Comparison of ENCODE assay signal across 11 cellular contexts in genomic region chr17:75486951-75487350, GRCh38. TPM values are rescaled to one million over a fixed set of nuclear protein-coding genes. Genes with fewer than 3 reads are reported as not detected.
DNase-seq lines count a peak whose midpoint lies in the region; ATAC-seq and TF ChIP-seq lines count a peak whose summit lies in the region.
"Had no signal": no experiment of that assay in that cellular context is flagged by ENCODE, and none has a peak within 500 bp of the region (broad histone marks: within the 10 kb centered on the region; RNA-seq: fewer than 3 reads in every experiment).

No MANE protein-coding gene starts in this region.

- H3K9me3 Mint-ChIP-seq in activated CD4-positive, alpha-beta T cell treated with anti-CD3 and anti-CD28 coated beads, Interleukin-2, amount 10 ng/mL, durations not matched to agents 24 days and 14 days, result no peaks in the 10 kb centered on the region
- no peaks in the 10 kb centered on the region for H3K9me3 Mint-ChIP-seq in stimulated activated memory B cell treated with anti-CD40 and anti-IgM and Interleukin-4, amounts not matched to agents 10 μg/mL and 1 μg/mL and 100 μg/mL, for 72 hours

- intact Hi-C loops in activated CD4-positive, alpha-beta T cell treated with anti-CD3 and anti-CD28 coated beads, Interleukin-2, amount 10 ng/mL, durations not matched to agents 24 days and 14 days (cut with micrococcal nuclease), result loop anchor here (5.0 kb wide), 1 partner anchor 60 kb away; no protein-coding TSS in a partner anchor
- intact Hi-C loops in dorsolateral prefrontal cortex (cut with DNase I), result no loop called here

- peaks cover 10% of the 10 kb centered on the region for H3K4me1 ChIP-seq in OCI-LY3 (ENCODE audit: low read length)

- H3K4me3 ChIP-seq in OCI-LY3 (ENCODE audit: low read length) (no peak overlapping the region), dorsolateral prefrontal cortex (no peak overlapping the region)

- peak overlapping the region; percentile 92 for H3K27ac Mint-ChIP-seq in activated CD4-positive, alpha-beta T cell treated with anti-CD3 and anti-CD28 coated beads, Interleukin-2, amount 10 ng/mL, durations not matched to agents 24 days and 14 days
- H3K27ac Mint-ChIP-seq in stimulated activated memory B cell treated with anti-CD40 and anti-IgM and Interleukin-4, amounts not matched to agents 10 μg/mL and 1 μg/mL and 100 μg/mL, for 72 hours, result peak overlapping the region; percentile 88

- no peak overlapping the region for H2AFZ ChIP-seq in OCI-LY3 (ENCODE audit: low read depth, low read length)

- no peak for ATAC-seq in stimulated activated memory B cell treated with anti-CD40 and anti-IgM and Interleukin-4, amounts not matched to agents 10 μg/mL and 1 μg/mL and 100 μg/mL, for 72 hours
- ATAC-seq in GM18868 (IDR thresholded peaks at IDR 0.05; ENCODE audit: unreplicated experiment), result no peak

- H3K79me2 ChIP-seq in OCI-LY3 (ENCODE audit: low read length), result no peaks in the 10 kb centered on the region

- no peak for TF ChIP-seq CTCF in OCI-LY3 (IDR thresholded peaks at IDR 0.05; ENCODE audit: low read depth, low read length)
- no peak for TF ChIP-seq CTCF in dorsolateral prefrontal cortex (IDR thresholded peaks at IDR 0.05 in 54 of 56, conservative IDR thresholded peaks at IDR 0.05 in 2 of 56; ENCODE audit: low read depth in 1 of 56, partially characterized antibody in 56 of 56)

- H3K36me3 ChIP-seq in OCI-LY3 (replicated peaks; ENCODE audit: low read depth, low read length), result no peaks in the 10 kb centered on the region

- H3K36me3 Mint-ChIP-seq in activated CD4-positive, alpha-beta T cell treated with anti-CD3 and anti-CD28 coated beads, Interleukin-2, amount 10 ng/mL, durations not matched to agents 24 days and 14 days (ENCODE audit: low read depth), result peaks cover 8% of the 10 kb centered on the region
- H3K36me3 Mint-ChIP-seq in stimulated activated memory B cell treated with anti-CD40 and anti-IgM and Interleukin-4, amounts not matched to agents 10 μg/mL and 1 μg/mL and 100 μg/mL, for 72 hours, result peaks cover 27% of the 10 kb centered on the region

- H4K20me1 ChIP-seq in OCI-LY3 (ENCODE audit: insufficient read depth, low read length), result no peaks in the 10 kb centered on the region

- no peak overlapping the region for H3K4me2 ChIP-seq in OCI-LY3 (ENCODE audit: low read length)

- peak overlapping the region; percentile 75 for H3K4me3 Mint-ChIP-seq in activated CD4-positive, alpha-beta T cell treated with anti-CD3 and anti-CD28 coated beads, Interleukin-2, amount 10 ng/mL, durations not matched to agents 24 days and 14 days
- peak overlapping the region; percentile 55 for H3K4me3 Mint-ChIP-seq in stimulated activated memory B cell treated with anti-CD40 and anti-IgM and Interleukin-4, amounts not matched to agents 10 μg/mL and 1 μg/mL and 100 μg/mL, for 72 hours

- H3K9me3 ChIP-seq in OCI-LY3 (ENCODE audit: insufficient read depth, low read length), result no peaks in the 10 kb centered on the region

- H3K9ac ChIP-seq in OCI-LY3 (ENCODE audit: low read length), result no peak overlapping the region

- H3K27ac ChIP-seq in OCI-LY3 (ENCODE audit: low read length), result 0 out of 2 replicates have a peak overlapping the region, but pooled peaks have one; percentile 26
- H3K27ac ChIP-seq in dorsolateral prefrontal cortex, result peak overlapping the region in 46 of 59 donors; percentile 2 to 77 (median 48)

- peaks cover 19% of the 10 kb centered on the region for H3K4me1 Mint-ChIP-seq in activated CD4-positive, alpha-beta T cell treated with anti-CD3 and anti-CD28 coated beads, Interleukin-2, amount 10 ng/mL, durations not matched to agents 24 days and 14 days
- H3K4me1 Mint-ChIP-seq in stimulated activated memory B cell treated with anti-CD40 and anti-IgM and Interleukin-4, amounts not matched to agents 10 μg/mL and 1 μg/mL and 100 μg/mL, for 72 hours, result peaks cover 22% of the 10 kb centered on the region

- no peaks in the 10 kb centered on the region for H3K27me3 ChIP-seq in OCI-LY3 (ENCODE audit: low read depth, low read length)
- H3K27me3 ChIP-seq in dorsolateral prefrontal cortex, result no peaks in the 10 kb centered on the region

- no peak for DNase-seq in activated CD4-positive, alpha-beta T cell treated with anti-CD3 and anti-CD28 coated beads, Interleukin-2, amount 10 ng/mL, durations not matched to agents 24 days and 14 days
- DNase-seq in activated CD4-positive, alpha-beta T cell treated with anti-CD3 and anti-CD28 coated beads for 4 hours, result no peak
- DNase-seq in dorsolateral prefrontal cortex (no peak), iPS-NIHi7 (ENCODE audit: extremely low spot score) (no peak)
- DNase-seq in NK-92 treated with Interleukin-12 subunit alpha and Interleukin-12 subunit beta, amount 100 ng/mL, for 24 hours (lab: John Stamatoyannopoulos, UW), result no peak
- DNase-seq: DMS79 treated with DMSO at 0.1 percent for 48 hours, glutamatergic neuron, NCI-H1930 had no signal

- H3K27me3 Mint-ChIP-seq in activated CD4-positive, alpha-beta T cell treated with anti-CD3 and anti-CD28 coated beads, Interleukin-2, amount 10 ng/mL, durations not matched to agents 24 days and 14 days, result no peaks in the 10 kb centered on the region
- no peaks in the 10 kb centered on the region for H3K27me3 Mint-ChIP-seq in stimulated activated memory B cell treated with anti-CD40 and anti-IgM and Interleukin-4, amounts not matched to agents 10 μg/mL and 1 μg/mL and 100 μg/mL, for 72 hours

RNA-seq across cellular contexts. Expression of gene CASKIN2, which starts 28.4 kb away (rescaled TPM):
- 1.4 and 1.6 TPM in 2 replicates for total RNA-seq in activated CD4-positive, alpha-beta T cell treated with anti-CD3 and anti-CD28 coated beads, Interleukin-2, amount 10 ng/mL, durations not matched to agents 24 days and 14 days
- total RNA-seq in dorsolateral prefrontal cortex, result 10 to 100 TPM; 23.3 to 80.3 (median 41.6) TPM

RNA-seq across cellular contexts. Expression of gene TSEN54, which starts 29.4 kb away (rescaled TPM):
- total RNA-seq in activated CD4-positive, alpha-beta T cell treated with anti-CD3 and anti-CD28 coated beads, Interleukin-2, amount 10 ng/mL, durations not matched to agents 24 days and 14 days, result 61.7 and 66.4 TPM in 2 replicates
- 10 to 100 TPM; 14.4 to 45.4 (median 27.2) TPM for total RNA-seq in dorsolateral prefrontal cortex

RNA-seq across cellular contexts. Expression of gene TMEM94, which starts 30.5 kb away (rescaled TPM):
- total RNA-seq in activated CD4-positive, alpha-beta T cell treated with anti-CD3 and anti-CD28 coated beads, Interleukin-2, amount 10 ng/mL, durations not matched to agents 24 days and 14 days, result 68.9 and 69.5 TPM in 2 replicates
- total RNA-seq in dorsolateral prefrontal cortex, result 100 to 1,000 TPM in 117 of 120 experiments, 10 to 100 TPM in 3; 78.0 to 220 (median 129) TPM

RNA-seq across cellular contexts. Expression of gene LLGL2, which starts 38.5 kb away (rescaled TPM):
- 6.5 and 9.0 TPM in 2 replicates for total RNA-seq in activated CD4-positive, alpha-beta T cell treated with anti-CD3 and anti-CD28 coated beads, Interleukin-2, amount 10 ng/mL, durations not matched to agents 24 days and 14 days
- total RNA-seq in dorsolateral prefrontal cortex, result 10 to 100 TPM in 65 of 120 experiments, 1 to 10 TPM in 55; 3.2 to 31.5 (median 10.6) TPM
